ENCODE assay signal across 8 cellular contexts in genomic region chr1:23452011-23452411, GRCh38. TPM values are rescaled to one million over a fixed set of nuclear protein-coding genes. Genes with fewer than 3 reads are reported as not detected.
DNase-seq lines count a peak whose midpoint lies in the region; ATAC-seq lines count a peak whose summit lies in the region.

No MANE protein-coding gene starts in this region.

- peak; percentile 16 for DNase-seq in activated naive CD4-positive, alpha-beta T cell treated with anti-CD3 and anti-CD28 coated beads for 36 hours
- DNase-seq in activated naive CD4-positive, alpha-beta T cell treated with anti-CD3 and anti-CD28 coated beads, Interleukin-2, amount 50 U/mL, for 16 hours: no peak
- peak; percentile 23 for DNase-seq in T-helper 22 cell (ENCODE audit: low read depth)
- peak; percentile 27 for DNase-seq in fibroblast of peridontal ligament (ENCODE audit: extremely low read depth)
- DNase-seq in stimulated activated naive CD8-positive, alpha-beta T cell treated with anti-CD3 and anti-CD28 coated beads, Interleukin-15, Interleukin-2, amounts not matched to agents 100 U/mL and 50 U/mL, for 24 hours: peak; percentile 9
- no peak for DNase-seq in foreskin melanocyte
- no peak for DNase-seq in NCI-H2081 treated with DMSO at 0.1 percent for 48 hours (lab: John Stamatoyannopoulos, UW)
- DNase-seq in dermis blood vessel endothelial cell: no peak

- no peaks in the 10 kb centered on the region for H3K9me3 Mint-ChIP-seq in activated naive CD4-positive, alpha-beta T cell treated with anti-CD3 and anti-CD28 coated beads for 36 hours

- peaks cover 16% of the 10 kb centered on the region for H3K4me1 Mint-ChIP-seq in activated naive CD4-positive, alpha-beta T cell treated with anti-CD3 and anti-CD28 coated beads for 36 hours (ENCODE audit: low read depth)

- no peaks in the 10 kb centered on the region for H3K27me3 Mint-ChIP-seq in activated naive CD4-positive, alpha-beta T cell treated with anti-CD3 and anti-CD28 coated beads for 36 hours (ENCODE audit: low read depth)

- H3K4me3 Mint-ChIP-seq in activated naive CD4-positive, alpha-beta T cell treated with anti-CD3 and anti-CD28 coated beads for 36 hours: no peak overlapping the region

- intact Hi-C loops in activated naive CD4-positive, alpha-beta T cell treated with anti-CD3 and anti-CD28 coated beads for 36 hours (cut with micrococcal nuclease): no loop called here

- CTCF ChIA-PET in activated naive CD4-positive, alpha-beta T cell treated with anti-CD3 and anti-CD28 coated beads for 36 hours (lab: Charles Lee): interaction anchor here (0.6 to 1.4 kb wide), 2 partner anchors 21 to 46 kb away, joined by 3 to 4 read pairs; no protein-coding TSS in a partner anchor

- peak; percentile 43 for ATAC-seq in stimulated activated naive CD8-positive, alpha-beta T cell treated with anti-CD3 and anti-CD28 coated beads, Interleukin-15, Interleukin-2, amounts not matched to agents 100 U/mL and 50 U/mL, for 24 hours

- H3K27ac Mint-ChIP-seq in activated naive CD4-positive, alpha-beta T cell treated with anti-CD3 and anti-CD28 coated beads for 36 hours: no peak overlapping the region

- H3K36me3 Mint-ChIP-seq in activated naive CD4-positive, alpha-beta T cell treated with anti-CD3 and anti-CD28 coated beads for 36 hours (ENCODE audit: low read depth): no peaks in the 10 kb centered on the region

RNA-seq across cellular contexts. Expression of gene TCEA3, which starts 27.5 kb away (rescaled TPM):
- 10 to 100 TPM; 13.7 to 15.3 TPM for total RNA-seq in activated naive CD4-positive, alpha-beta T cell treated with anti-CD3 and anti-CD28 coated beads for 36 hours
- total RNA-seq in dermis blood vessel endothelial cell: 0.60 and 1.7 TPM in 2 replicates

RNA-seq across cellular contexts. Expression of gene ASAP3, which starts 32.0 kb away (rescaled TPM):
- 1 to 10 TPM in 1 of 2 experiments, under 1 TPM in 1; 0.76 to 1.3 TPM for total RNA-seq in activated naive CD4-positive, alpha-beta T cell treated with anti-CD3 and anti-CD28 coated beads for 36 hours
- 15.7 and 25.5 TPM in 2 replicates for total RNA-seq in dermis blood vessel endothelial cell

Comparison
In these comparisons a context has a peak if more than half of its experiments do, and no peak if none do; other contexts are left out.
1. DNase-seq: peak in activated naive CD4-positive, alpha-beta T cell treated with anti-CD3 and anti-CD28 coated beads for 36 hours (single experiment), T-helper 22 cell (single experiment), fibroblast of peridontal ligament (single experiment) and stimulated activated naive CD8-positive, alpha-beta T cell treated with anti-CD3 and anti-CD28 coated beads, Interleukin-15, Interleukin-2, amounts not matched to agents 100 U/mL and 50 U/mL, for 24 hours (single experiment); none in activated naive CD4-positive, alpha-beta T cell treated with anti-CD3 and anti-CD28 coated beads, Interleukin-2, amount 50 U/mL, for 16 hours (single experiment), foreskin melanocyte (single experiment), NCI-H2081 treated with DMSO at 0.1 percent for 48 hours (single experiment) and dermis blood vessel endothelial cell (single experiment).